ENCODE assay signal across 1 cellular context in the genomic region with DNA sequence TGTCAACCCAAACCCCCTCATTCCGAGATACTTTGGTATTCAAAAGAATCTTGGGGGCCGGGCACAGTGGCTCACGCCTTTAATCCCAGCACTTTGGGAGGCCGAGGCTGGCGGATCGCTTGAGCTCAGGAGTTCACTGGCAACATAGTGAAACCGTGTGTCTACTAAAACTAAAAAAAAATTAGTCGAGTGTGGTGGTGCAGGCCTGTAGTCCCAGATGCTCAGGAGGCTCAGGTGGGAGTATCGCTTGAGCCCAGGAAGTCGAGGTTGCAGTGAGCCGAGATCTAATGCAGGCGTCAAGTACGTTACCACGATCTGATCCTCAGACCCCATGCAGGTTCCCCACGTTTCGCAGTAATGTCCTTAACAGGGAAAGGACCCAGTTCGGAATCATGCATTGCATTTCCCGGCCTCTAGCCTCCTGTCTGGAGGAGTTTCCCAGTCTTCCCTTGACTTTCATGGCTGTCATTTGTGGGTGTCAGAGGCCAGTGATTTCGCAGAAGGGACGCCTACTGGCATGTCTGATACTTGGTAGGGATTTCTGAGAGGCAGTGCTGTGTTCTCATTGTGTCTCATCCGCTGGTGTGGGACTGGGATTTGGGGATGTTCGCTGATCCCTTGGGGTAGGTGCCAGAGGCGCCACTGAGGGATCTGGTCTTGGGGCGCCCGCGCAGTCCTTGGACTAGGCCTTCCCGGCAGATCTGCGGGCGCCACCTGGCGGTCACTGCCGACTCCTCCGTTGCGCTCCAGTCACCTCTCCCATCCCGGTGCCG.
TF ChIP-seq lines count a peak whose summit lies in the region.

No MANE protein-coding gene starts in this region.

TF ChIP-seq in HEK293, 187 proteins besides CTCF, POLR2A, EP300 and RAD21 (continued from another document):
- TF ChIP-seq, protein P1, sequence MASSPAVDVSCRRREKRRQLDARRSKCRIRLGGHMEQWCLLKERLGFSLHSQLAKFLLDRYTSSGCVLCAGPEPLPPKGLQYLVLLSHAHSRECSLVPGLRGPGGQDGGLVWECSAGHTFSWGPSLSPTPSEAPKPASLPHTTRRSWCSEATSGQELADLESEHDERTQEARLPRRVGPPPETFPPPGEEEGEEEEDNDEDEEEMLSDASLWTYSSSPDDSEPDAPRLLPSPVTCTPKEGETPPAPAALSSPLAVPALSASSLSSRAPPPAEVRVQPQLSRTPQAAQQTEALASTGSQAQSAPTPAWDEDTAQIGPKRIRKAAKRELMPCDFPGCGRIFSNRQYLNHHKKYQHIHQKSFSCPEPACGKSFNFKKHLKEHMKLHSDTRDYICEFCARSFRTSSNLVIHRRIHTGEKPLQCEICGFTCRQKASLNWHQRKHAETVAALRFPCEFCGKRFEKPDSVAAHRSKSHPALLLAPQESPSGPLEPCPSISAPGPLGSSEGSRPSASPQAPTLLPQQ (tag by site-specific recombination; IDR thresholded peaks at IDR 0.05): peak; percentile 85
- TF ChIP-seq, protein P2, sequence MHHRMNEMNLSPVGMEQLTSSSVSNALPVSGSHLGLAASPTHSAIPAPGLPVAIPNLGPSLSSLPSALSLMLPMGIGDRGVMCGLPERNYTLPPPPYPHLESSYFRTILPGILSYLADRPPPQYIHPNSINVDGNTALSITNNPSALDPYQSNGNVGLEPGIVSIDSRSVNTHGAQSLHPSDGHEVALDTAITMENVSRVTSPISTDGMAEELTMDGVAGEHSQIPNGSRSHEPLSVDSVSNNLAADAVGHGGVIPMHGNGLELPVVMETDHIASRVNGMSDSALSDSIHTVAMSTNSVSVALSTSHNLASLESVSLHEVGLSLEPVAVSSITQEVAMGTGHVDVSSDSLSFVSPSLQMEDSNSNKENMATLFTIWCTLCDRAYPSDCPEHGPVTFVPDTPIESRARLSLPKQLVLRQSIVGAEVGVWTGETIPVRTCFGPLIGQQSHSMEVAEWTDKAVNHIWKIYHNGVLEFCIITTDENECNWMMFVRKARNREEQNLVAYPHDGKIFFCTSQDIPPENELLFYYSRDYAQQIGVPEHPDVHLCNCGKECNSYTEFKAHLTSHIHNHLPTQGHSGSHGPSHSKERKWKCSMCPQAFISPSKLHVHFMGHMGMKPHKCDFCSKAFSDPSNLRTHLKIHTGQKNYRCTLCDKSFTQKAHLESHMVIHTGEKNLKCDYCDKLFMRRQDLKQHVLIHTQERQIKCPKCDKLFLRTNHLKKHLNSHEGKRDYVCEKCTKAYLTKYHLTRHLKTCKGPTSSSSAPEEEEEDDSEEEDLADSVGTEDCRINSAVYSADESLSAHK (tag by site-specific recombination; IDR thresholded peaks at IDR 0.05): peak; percentile 43; the same call in 1 of the 2 replicates
- TF ChIP-seq, protein P3, sequence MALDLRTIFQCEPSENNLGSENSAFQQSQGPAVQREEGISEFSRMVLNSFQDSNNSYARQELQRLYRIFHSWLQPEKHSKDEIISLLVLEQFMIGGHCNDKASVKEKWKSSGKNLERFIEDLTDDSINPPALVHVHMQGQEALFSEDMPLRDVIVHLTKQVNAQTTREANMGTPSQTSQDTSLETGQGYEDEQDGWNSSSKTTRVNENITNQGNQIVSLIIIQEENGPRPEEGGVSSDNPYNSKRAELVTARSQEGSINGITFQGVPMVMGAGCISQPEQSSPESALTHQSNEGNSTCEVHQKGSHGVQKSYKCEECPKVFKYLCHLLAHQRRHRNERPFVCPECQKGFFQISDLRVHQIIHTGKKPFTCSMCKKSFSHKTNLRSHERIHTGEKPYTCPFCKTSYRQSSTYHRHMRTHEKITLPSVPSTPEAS (tag by site-specific recombination; IDR thresholded peaks at IDR 0.05): peak; percentile 21; the same call in 1 of the 2 replicates
- TF ChIP-seq ZNF394 (tag by site-specific recombination; IDR thresholded peaks at IDR 0.05; ENCODE audit: borderline replicate concordance): peak; percentile 74; the same call in 1 of the 2 replicates
- peak; percentile 71; the same call in 1 of the 2 replicates for TF ChIP-seq ZNF423 (tag by site-specific recombination; IDR thresholded peaks at IDR 0.05)
- TF ChIP-seq ZXDB (tag by site-specific recombination; IDR thresholded peaks at IDR 0.05): no peak; the same call in none of the 2 replicates
- TF ChIP-seq GLIS1 (tag by site-specific recombination; IDR thresholded peaks at IDR 0.05): no peak
- peak; percentile 80; the same call in 1 of the 2 replicates for TF ChIP-seq ZNF391 (tag by site-specific recombination; IDR thresholded peaks at IDR 0.05; ENCODE audit: borderline replicate concordance, low read depth)
- TF ChIP-seq, protein P4, sequence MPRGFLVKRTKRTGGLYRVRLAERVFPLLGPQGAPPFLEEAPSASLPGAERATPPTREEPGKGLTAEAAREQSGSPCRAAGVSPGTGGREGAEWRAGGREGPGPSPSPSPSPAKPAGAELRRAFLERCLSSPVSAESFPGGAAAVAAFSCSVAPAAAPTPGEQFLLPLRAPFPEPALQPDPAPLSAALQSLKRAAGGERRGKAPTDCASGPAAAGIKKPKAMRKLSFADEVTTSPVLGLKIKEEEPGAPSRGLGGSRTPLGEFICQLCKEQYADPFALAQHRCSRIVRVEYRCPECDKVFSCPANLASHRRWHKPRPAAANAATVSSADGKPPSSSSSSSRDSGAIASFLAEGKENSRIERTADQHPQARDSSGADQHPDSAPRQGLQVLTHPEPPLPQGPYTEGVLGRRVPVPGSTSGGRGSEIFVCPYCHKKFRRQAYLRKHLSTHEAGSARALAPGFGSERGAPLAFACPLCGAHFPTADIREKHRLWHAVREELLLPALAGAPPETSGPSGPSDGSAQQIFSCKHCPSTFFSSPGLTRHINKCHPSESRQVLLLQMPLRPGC (tag by site-specific recombination; IDR thresholded peaks at IDR 0.05): peak; percentile 56
- TF ChIP-seq, protein P5, sequence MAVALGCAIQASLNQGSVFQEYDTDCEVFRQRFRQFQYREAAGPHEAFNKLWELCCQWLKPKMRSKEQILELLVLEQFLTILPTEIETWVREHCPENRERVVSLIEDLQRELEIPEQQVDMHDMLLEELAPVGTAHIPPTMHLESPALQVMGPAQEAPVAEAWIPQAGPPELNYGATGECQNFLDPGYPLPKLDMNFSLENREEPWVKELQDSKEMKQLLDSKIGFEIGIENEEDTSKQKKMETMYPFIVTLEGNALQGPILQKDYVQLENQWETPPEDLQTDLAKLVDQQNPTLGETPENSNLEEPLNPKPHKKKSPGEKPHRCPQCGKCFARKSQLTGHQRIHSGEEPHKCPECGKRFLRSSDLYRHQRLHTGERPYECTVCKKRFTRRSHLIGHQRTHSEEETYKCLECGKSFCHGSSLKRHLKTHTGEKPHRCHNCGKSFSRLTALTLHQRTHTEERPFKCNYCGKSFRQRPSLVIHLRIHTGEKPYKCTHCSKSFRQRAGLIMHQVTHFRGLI (tag by site-specific recombination; IDR thresholded peaks at IDR 0.05): 0 out of 2 replicates have a peak, but pooled peaks have one; percentile 42
- TF ChIP-seq, protein P6, sequence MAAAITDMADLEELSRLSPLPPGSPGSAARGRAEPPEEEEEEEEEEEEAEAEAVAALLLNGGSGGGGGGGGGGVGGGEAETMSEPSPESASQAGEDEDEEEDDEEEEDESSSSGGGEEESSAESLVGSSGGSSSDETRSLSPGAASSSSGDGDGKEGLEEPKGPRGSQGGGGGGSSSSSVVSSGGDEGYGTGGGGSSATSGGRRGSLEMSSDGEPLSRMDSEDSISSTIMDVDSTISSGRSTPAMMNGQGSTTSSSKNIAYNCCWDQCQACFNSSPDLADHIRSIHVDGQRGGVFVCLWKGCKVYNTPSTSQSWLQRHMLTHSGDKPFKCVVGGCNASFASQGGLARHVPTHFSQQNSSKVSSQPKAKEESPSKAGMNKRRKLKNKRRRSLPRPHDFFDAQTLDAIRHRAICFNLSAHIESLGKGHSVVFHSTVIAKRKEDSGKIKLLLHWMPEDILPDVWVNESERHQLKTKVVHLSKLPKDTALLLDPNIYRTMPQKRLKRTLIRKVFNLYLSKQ (tag by site-specific recombination; IDR thresholded peaks at IDR 0.05; ENCODE audit: borderline replicate concordance): no peak
- TF ChIP-seq MYNN (tag by site-specific recombination; IDR thresholded peaks at IDR 0.05; ENCODE audit: borderline replicate concordance): no peak
